Comparison of ENCODE assay signal across 1 cellular context in the genomic region with DNA sequence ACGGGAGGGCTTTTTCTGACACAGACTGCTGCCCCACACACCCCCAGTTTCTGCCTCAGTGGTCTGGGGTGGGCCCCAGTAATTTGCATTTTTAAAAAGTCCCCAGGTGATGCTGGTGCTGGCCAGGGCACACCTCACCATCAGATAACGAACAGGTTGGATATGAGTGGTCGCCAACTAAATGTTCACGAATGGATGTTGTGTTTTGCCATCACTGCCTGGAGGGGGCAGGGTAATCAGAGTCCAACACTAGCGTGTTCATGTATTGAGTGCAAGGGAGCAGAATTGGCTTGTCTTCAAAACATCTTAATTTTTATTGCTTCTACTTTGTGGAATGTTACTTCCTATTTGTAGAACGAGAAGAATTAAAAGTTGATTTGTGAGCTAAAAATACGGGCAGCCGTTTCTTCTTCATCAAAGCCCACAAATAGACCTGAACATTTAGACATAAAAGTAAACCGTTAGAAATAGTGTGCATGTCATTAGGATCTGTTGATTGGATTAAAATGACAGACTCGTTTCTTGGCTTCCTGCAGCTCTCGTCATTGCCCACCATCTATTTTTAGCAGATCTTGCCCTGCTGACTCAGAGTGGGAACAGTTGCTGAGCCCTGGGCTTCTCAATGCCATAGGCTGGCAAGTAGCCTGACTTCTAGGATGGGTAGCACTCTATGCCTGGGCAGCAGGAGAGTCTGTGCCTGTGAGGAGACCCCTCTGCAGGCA.
TF ChIP-seq lines count a peak whose summit lies in the region.

No MANE protein-coding gene starts in this region.

TF ChIP-seq in GM12878, 131 proteins besides CTCF, POLR2A, EP300 and RAD21 (continued from another document):
- TF ChIP-seq BCL11A (IDR thresholded peaks at IDR 0.05; ENCODE audit: low read depth, low read length) (0 out of 2 replicates have a peak, but pooled peaks have one; percentile 53), SUPT20H (IDR thresholded peaks at IDR 0.05; ENCODE audit: borderline replicate concordance, control insufficient read depth, low read depth, low read length) (no peak), SIX5 (IDR thresholded peaks at IDR 0.05; ENCODE audit: low read depth, low read length, severe bottlenecking) (no peak), JUND (IDR thresholded peaks at IDR 0.05; ENCODE audit: low read depth, low read length) (peak; percentile 26; the same call in 1 of the 2 replicates), DPF2 (IDR thresholded peaks at IDR 0.05) (0 out of 2 replicates have a peak, but pooled peaks have one; percentile 38), IKZF1 (conservative IDR thresholded peaks at IDR 0.05) (peak; percentile 39; the same call in 1 of the 2 replicates), MEF2A (IDR thresholded peaks at IDR 0.05; ENCODE audit: insufficient read depth, low read depth, low read length) (peak; percentile 73; the same call in 1 of the 2 replicates), JUNB (IDR thresholded peaks at IDR 0.05) (peak; percentile 83), ZNF622 (IDR thresholded peaks at IDR 0.05) (no peak), IRF4 (IDR thresholded peaks at IDR 0.05; ENCODE audit: low read depth, low read length) (peak; percentile 54; the same call in 1 of the 2 replicates), TCF3 (IDR thresholded peaks at IDR 0.05; ENCODE audit: borderline replicate concordance, insufficient read depth, low read depth, low read length) (no peak), STAT1 (conservative IDR thresholded peaks at IDR 0.05) (no peak), ETV6 (conservative IDR thresholded peaks at IDR 0.05 in 1 of 2, IDR thresholded peaks at IDR 0.05 in 1 of 2; ENCODE audit: borderline replicate concordance in 1 of 2, low read depth in 1 of 2) (peak in 1 of 2 experiments; percentile 27; a peak in 1 of 4 replicates)
- TF ChIP-seq, protein P1, sequence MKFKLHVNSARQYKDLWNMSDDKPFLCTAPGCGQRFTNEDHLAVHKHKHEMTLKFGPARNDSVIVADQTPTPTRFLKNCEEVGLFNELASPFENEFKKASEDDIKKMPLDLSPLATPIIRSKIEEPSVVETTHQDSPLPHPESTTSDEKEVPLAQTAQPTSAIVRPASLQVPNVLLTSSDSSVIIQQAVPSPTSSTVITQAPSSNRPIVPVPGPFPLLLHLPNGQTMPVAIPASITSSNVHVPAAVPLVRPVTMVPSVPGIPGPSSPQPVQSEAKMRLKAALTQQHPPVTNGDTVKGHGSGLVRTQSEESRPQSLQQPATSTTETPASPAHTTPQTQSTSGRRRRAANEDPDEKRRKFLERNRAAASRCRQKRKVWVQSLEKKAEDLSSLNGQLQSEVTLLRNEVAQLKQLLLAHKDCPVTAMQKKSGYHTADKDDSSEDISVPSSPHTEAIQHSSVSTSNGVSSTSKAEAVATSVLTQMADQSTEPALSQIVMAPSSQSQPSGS (IDR thresholded peaks at IDR 0.05; ENCODE audit: low read length) = peak; percentile 65; the same call in 1 of the 2 replicates
